ENCODE assay signal across 8 cellular contexts in genomic region chr22:29603358-29604191, GRCh38. TPM values are rescaled to one million over a fixed set of nuclear protein-coding genes. Genes with fewer than 3 reads are reported as not detected.
DNase-seq lines count a peak whose midpoint lies in the region; ATAC-seq, FAIRE-seq and TF ChIP-seq lines count a peak whose summit lies in the region.

NF2 (plus strand) TSS chr22:29603633; CDS start chr22:29603999, 366 bp downstream.

- H3K4me3 ChIP-seq in BJ (ENCODE audit: low read depth, low read length), result peak within 1 kb of the TSS; percentile 85

- 0 out of 2 replicates have a peak, but pooled peaks cover 1% of the 10 kb centered on the region for H3K36me3 ChIP-seq in BJ (ENCODE audit: control insufficient read depth, insufficient read depth, low read length)

- H3K27ac ChIP-seq in cingulate gyrus (ENCODE audit: low read depth, low read length), result peak within 1 kb of the TSS; percentile 61

- peak; percentile 97 for DNase-seq in BJ (ENCODE audit: low read depth)
- DNase-seq in GM19239 (ENCODE audit: insufficient read length, low spot score), result peak; percentile 96
- peak; percentile 90 for DNase-seq in NCI-H524 treated with DMSO at 0.1 percent for 48 hours (lab: John Stamatoyannopoulos, UW)
- DNase-seq in activated CD4-positive, alpha-beta T cell treated with anti-CD3 and anti-CD28 coated beads for 4 hours, result peak; percentile 98
- DNase-seq in kidney glomerular epithelial cell (lab: John Stamatoyannopoulos, UW), result peak; percentile 98
- DNase-seq in stimulated activated CD4-positive, alpha-beta T cell treated with anti-CD3 and anti-CD28 coated beads, Interleukin-1b, Interleukin-23, amount 100 ng/mL, for 1 hour (ENCODE audit: low read depth in 2 of 2), result peak; percentile 86 to 95

- CTCF ChIA-PET in BJ (lab: Yijun Ruan, JAX), result interaction anchor here (1.2 to 4.2 kb wide), 3 partner anchors 8 to 22 kb away, joined by 3 to 24 read pairs (median 17); no protein-coding TSS in a partner anchor

- POLR2A ChIA-PET in BJ (lab: Charles Lee), result no interaction called here

- H3K27me3 ChIP-seq in BJ (ENCODE audit: control insufficient read depth, insufficient read depth, low read length), result no peaks in the 10 kb centered on the region

- FAIRE-seq in GM19239 (lab: Jason Lieb, UNC), result peak; percentile 99

- ATAC-seq in HG03457 (IDR thresholded peaks at IDR 0.05; ENCODE audit: unreplicated experiment), result peak; percentile 93

- TF ChIP-seq CTCF in BJ (IDR thresholded peaks at IDR 0.05; ENCODE audit: insufficient read depth, low read depth, low read length), result no peak

RNA-seq across cellular contexts. Expression of gene NF2, which starts in this region (rescaled TPM):
- polyA plus RNA-seq in BJ (2011; rRNA removed), result 36.0 and 41.9 TPM in 2 replicates
- polyA minus RNA-seq in BJ (2011; rRNA and poly(A)+ RNA removed), result 58.9 and 59.5 TPM in 2 replicates

Comparison
In these comparisons a context has a peak if more than half of its experiments do, and no peak if none do; other contexts are left out.
1. Peak in every context shown above with its lines: DNase-seq, ATAC-seq, H3K4me3 ChIP-seq and H3K27ac ChIP-seq.